ENCODE assay signal across 8 cellular contexts in genomic region chr6:79079425-79080130, GRCh38. TPM values are rescaled to one million over a fixed set of nuclear protein-coding genes. Genes with fewer than 3 reads are reported as not detected.
DNase-seq lines count a peak whose midpoint lies in the region; ATAC-seq and TF ChIP-seq lines count a peak whose summit lies in the region.

No MANE protein-coding gene starts in this region.

- peak overlapping the region; percentile 99 to 100 (median 99) for H3K27ac Mint-ChIP-seq in brain

- H3K4me3 ChIP-seq in DND-41 (ENCODE audit: low read depth in 1 of 2, low read length in 2 of 2) (peak overlapping the region; percentile 42 to 84), Loucy (ENCODE audit: low read length, poor library complexity, severe bottlenecking) (peak overlapping the region; percentile 94), mesodermal cell (ENCODE audit: extremely low read depth, insufficient read depth, low read length, poor library complexity, severe bottlenecking) (peak overlapping the region; percentile 69), lower leg skin (ENCODE audit: low read depth, poor library complexity, severe bottlenecking) (no peak overlapping the region)

- peak overlapping the region; percentile 96 for H2AFZ ChIP-seq in DND-41 (ENCODE audit: low read depth, low read length)
- peak overlapping the region; percentile 96 for H2AFZ ChIP-seq in Loucy (ENCODE audit: low read length)

- H3K9me3 Mint-ChIP-seq in brain, result peaks cover 0 to 6% (median 0%) of the 10 kb centered on the region in 5 experiments

- intact Hi-C loops in lower leg skin (cut with DNase I; ENCODE audit: low total_unique reads), result no loop called here

- H3K79me2 ChIP-seq in DND-41 (ENCODE audit: insufficient read depth, low read length) (peaks cover 37% of the 10 kb centered on the region), Loucy (ENCODE audit: insufficient read depth, low read length) (peaks cover 44% of the 10 kb centered on the region)

- H3K9me2 ChIP-seq in Loucy (replicated peaks; ENCODE audit: low read depth, low read length), result no peaks in the 10 kb centered on the region

- peaks cover 14% of the 10 kb centered on the region for H3K27me3 Mint-ChIP-seq in brain

- peaks cover 57% of the 10 kb centered on the region for H3K4me1 Mint-ChIP-seq in brain

- H3K36me3 ChIP-seq in DND-41 (ENCODE audit: insufficient read depth, low read length) (peaks cover 7% of the 10 kb centered on the region), Loucy (ENCODE audit: insufficient read depth, low read length) (no peaks in the 10 kb centered on the region), mesodermal cell (ENCODE audit: control insufficient read depth, insufficient read depth, low read length) (no peaks in the 10 kb centered on the region)

- no peak for DNase-seq in DND-41
- no peak for DNase-seq in NCI-H345 (lab: John Stamatoyannopoulos, UW)
- no peak for DNase-seq in mesenteric fat pad (ENCODE audit: low spot score)
- DNase-seq in lower leg skin (ENCODE audit: low spot score in 2 of 2), result no peak

- TF ChIP-seq POLR2A in lower leg skin (IDR thresholded peaks at IDR 0.05), result no peak

- H3K4me2 ChIP-seq in DND-41 (ENCODE audit: insufficient read depth, low read length), result peak overlapping the region; percentile 59
- H3K4me2 ChIP-seq in Loucy (ENCODE audit: low read depth, low read length, poor library complexity, severe bottlenecking), result peak overlapping the region; percentile 84

- H4K20me1 ChIP-seq in DND-41 (ENCODE audit: insufficient read depth, low read length), result peaks cover 6% of the 10 kb centered on the region; the same call in 1 of the 2 replicates
- H4K20me1 ChIP-seq in Loucy (ENCODE audit: insufficient read depth, low read length, poor library complexity, severe bottlenecking), result peaks cover 22% of the 10 kb centered on the region

- peak overlapping the region; percentile 100 for H3K27ac ChIP-seq in DND-41 (ENCODE audit: low read length)
- no peak overlapping the region for H3K27ac ChIP-seq in mesodermal cell (ENCODE audit: low read depth, low read length, severe bottlenecking)

- ATAC-seq in DND-41 (ENCODE audit: insufficient read depth, low read depth) (no peak), GM21447 (IDR thresholded peaks at IDR 0.05; ENCODE audit: unreplicated experiment) (no peak)

- H3K27me3 ChIP-seq in DND-41 (ENCODE audit: insufficient read depth, low read length, poor library complexity) (no peaks in the 10 kb centered on the region), Loucy (ENCODE audit: insufficient read depth, low read length, poor library complexity, severe bottlenecking) (no peaks in the 10 kb centered on the region)

- no peaks in the 10 kb centered on the region for H3F3A ChIP-seq in Loucy (ENCODE audit: low read depth)

- peaks cover 30% of the 10 kb centered on the region for H3K4me1 ChIP-seq in DND-41 (ENCODE audit: insufficient read depth, low read length)
- H3K4me1 ChIP-seq in Loucy (ENCODE audit: insufficient read depth, low read length, poor library complexity, severe bottlenecking), result peaks cover 53% of the 10 kb centered on the region
- no peaks in the 10 kb centered on the region for H3K4me1 ChIP-seq in mesodermal cell (ENCODE audit: control insufficient read depth, insufficient read depth, low read length, poor library complexity, severe bottlenecking)

- TF ChIP-seq CTCF in DND-41 (IDR thresholded peaks at IDR 0.05; ENCODE audit: borderline replicate concordance, extremely low read depth, low read length, poor library complexity, severe bottlenecking), result no peak
- TF ChIP-seq CTCF in Loucy (conservative IDR thresholded peaks at IDR 0.05; ENCODE audit: low read length), result no peak
- no peak for TF ChIP-seq CTCF in brain (conservative IDR thresholded peaks at IDR 0.05)
- no peak for TF ChIP-seq CTCF in lower leg skin (IDR thresholded peaks at IDR 0.05)

- peak overlapping the region; percentile 94 to 98 (median 97) for H3K4me3 Mint-ChIP-seq in brain

- peaks cover 4% of the 10 kb centered on the region for H3K36me3 Mint-ChIP-seq in brain

- peak overlapping the region; percentile 96 for H3K9ac ChIP-seq in DND-41 (ENCODE audit: low read depth, low read length)
- H3K9ac ChIP-seq in Loucy (ENCODE audit: low read depth, low read length, poor library complexity, severe bottlenecking), result peak overlapping the region; percentile 88

- WGBS in mesodermal cell (ENCODE audit: insufficient coverage in 2 of 2), 2 experiments, result no CpG with 5 or more reads among the region's 6 CpGs
- WGBS in lower leg skin, 2 donors, result 27 to 31% methylated on average over 6 of the region's 6 CpGs

- H3K9me3 ChIP-seq in DND-41 (ENCODE audit: insufficient read depth, low read length, severe bottlenecking), result no peaks in the 10 kb centered on the region
- no peaks in the 10 kb centered on the region for H3K9me3 ChIP-seq in Loucy (ENCODE audit: insufficient read depth, low read depth, low read length)
- no peaks in the 10 kb centered on the region for H3K9me3 ChIP-seq in mesodermal cell (ENCODE audit: control insufficient read depth, low read length)

RNA-seq across cellular contexts. Expression of gene PHIP, which starts 1.5 kb away (rescaled TPM):
- polyA plus RNA-seq in brain (ENCODE audit: insufficient read depth, low read depth, low replicate concordance), result 10.2 TPM
- polyA plus RNA-seq in mesodermal cell (2013, experiment 1 of 2), result 27.3 TPM
- 25.9 TPM for polyA plus RNA-seq in mesodermal cell (2013, experiment 2 of 2)
- total RNA-seq in mesenteric fat pad, result 21.8 TPM
- total RNA-seq in lower leg skin, result 10 to 100 TPM; 21.3 to 23.9 (median 22.4) TPM
